Comparison of ENCODE assay signal across 1 cellular context in the genomic region with DNA sequence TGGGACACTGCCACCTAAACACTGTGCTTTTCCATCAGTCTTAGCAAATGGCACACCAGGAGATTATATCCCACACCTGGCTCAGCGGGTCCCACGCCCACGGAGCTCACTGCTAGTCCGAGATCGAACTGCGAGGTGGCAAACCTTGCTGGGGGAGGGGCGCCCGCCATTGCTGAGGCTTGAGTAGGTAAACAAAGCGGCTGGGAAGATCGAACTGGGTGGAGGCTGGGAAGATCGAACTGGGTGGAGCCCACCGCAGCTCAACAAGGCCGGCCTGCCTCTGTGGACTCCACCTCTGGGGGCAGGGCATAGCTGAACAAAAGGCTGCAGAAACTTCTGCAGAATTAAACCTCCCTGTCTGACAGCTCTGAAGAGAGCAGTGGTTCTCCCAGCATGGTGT.
TF ChIP-seq lines count a peak whose summit lies in the region.
"Not testable (repeated sequence)": the region's sequence is repeated elsewhere in the genome, so short reads cannot be mapped to it uniquely, and the experiment has no call there.

No MANE protein-coding gene starts in this region.

TF ChIP-seq in HepG2, 621 proteins besides CTCF, POLR2A, EP300 and RAD21:
- TF ChIP-seq ZMYM4 (CRISPR knock-in tag; IDR thresholded peaks at IDR 0.05) (peak; percentile 85), YY1 (IDR thresholded peaks at IDR 0.05; ENCODE audit: insufficient read depth, insufficient replicate concordance, low read depth, low read length) (peak; percentile 45), ONECUT2 (CRISPR knock-in tag; IDR thresholded peaks at IDR 0.05) (peak; percentile 61), CBX5 (CRISPR knock-in tag; IDR thresholded peaks at IDR 0.05; ENCODE audit: borderline replicate concordance) (0 out of 2 replicates have a peak, but pooled peaks have one; percentile 40), GABPB1 (CRISPR knock-in tag; IDR thresholded peaks at IDR 0.05) (0 out of 2 replicates have a peak, but pooled peaks have one; percentile 13), FOXA1 (CRISPR knock-in tag; IDR thresholded peaks at IDR 0.05) (peak; percentile 19; the same call in 1 of the 2 replicates), GATAD2A (CRISPR knock-in tag; IDR thresholded peaks at IDR 0.05) (0 out of 2 replicates have a peak, but pooled peaks have one; percentile 23), HOXA3 (CRISPR knock-in tag; IDR thresholded peaks at IDR 0.05) (peak; percentile 34; the same call in 1 of the 2 replicates), SALL1 (CRISPR knock-in tag; IDR thresholded peaks at IDR 0.05) (peak; percentile 52; the same call in 1 of the 2 replicates), FOXA3 (CRISPR knock-in tag; IDR thresholded peaks at IDR 0.05) (0 out of 2 replicates have a peak, but pooled peaks have one; percentile 42), PITX1 (CRISPR knock-in tag; IDR thresholded peaks at IDR 0.05) (peak; percentile 42; the same call in 1 of the 2 replicates), SOX13 (CRISPR knock-in tag; conservative IDR thresholded peaks at IDR 0.05 in 1 of 2, IDR thresholded peaks at IDR 0.05 in 1 of 2) (0 out of 4 replicates have a peak, but pooled peaks of 1 of the 2 experiments have one; percentile 8), SOX6 (CRISPR knock-in tag; IDR thresholded peaks at IDR 0.05) (peak; percentile 49; the same call in 1 of the 2 replicates), REPIN1 (CRISPR knock-in tag; IDR thresholded peaks at IDR 0.05; ENCODE audit: borderline replicate concordance, low read depth) (0 out of 2 replicates have a peak, but pooled peaks have one; percentile 20), POGZ (CRISPR knock-in tag; IDR thresholded peaks at IDR 0.05) (peak; percentile 66)
- TF ChIP-seq, protein P1, sequence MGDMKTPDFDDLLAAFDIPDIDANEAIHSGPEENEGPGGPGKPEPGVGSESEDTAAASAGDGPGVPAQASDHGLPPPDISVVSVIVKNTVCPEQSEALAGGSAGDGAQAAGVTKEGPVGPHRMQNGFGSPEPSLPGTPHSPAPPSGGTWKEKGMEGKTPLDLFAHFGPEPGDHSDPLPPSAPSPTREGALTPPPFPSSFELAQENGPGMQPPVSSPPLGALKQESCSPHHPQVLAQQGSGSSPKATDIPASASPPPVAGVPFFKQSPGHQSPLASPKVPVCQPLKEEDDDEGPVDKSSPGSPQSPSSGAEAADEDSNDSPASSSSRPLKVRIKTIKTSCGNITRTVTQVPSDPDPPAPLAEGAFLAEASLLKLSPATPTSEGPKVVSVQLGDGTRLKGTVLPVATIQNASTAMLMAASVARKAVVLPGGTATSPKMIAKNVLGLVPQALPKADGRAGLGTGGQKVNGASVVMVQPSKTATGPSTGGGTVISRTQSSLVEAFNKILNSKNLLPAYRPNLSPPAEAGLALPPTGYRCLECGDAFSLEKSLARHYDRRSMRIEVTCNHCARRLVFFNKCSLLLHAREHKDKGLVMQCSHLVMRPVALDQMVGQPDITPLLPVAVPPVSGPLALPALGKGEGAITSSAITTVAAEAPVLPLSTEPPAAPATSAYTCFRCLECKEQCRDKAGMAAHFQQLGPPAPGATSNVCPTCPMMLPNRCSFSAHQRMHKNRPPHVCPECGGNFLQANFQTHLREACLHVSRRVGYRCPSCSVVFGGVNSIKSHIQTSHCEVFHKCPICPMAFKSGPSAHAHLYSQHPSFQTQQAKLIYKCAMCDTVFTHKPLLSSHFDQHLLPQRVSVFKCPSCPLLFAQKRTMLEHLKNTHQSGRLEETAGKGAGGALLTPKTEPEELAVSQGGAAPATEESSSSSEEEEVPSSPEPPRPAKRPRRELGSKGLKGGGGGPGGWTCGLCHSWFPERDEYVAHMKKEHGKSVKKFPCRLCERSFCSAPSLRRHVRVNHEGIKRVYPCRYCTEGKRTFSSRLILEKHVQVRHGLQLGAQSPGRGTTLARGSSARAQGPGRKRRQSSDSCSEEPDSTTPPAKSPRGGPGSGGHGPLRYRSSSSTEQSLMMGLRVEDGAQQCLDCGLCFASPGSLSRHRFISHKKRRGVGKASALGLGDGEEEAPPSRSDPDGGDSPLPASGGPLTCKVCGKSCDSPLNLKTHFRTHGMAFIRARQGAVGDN (CRISPR knock-in tag; IDR thresholded peaks at IDR 0.05), result peak; percentile 51; the same call in 1 of the 2 replicates
- TF ChIP-seq FOXA1, SOX13, SOX6 (IDR thresholded peaks at IDR 0.05): not testable (repeated sequence)
- TF ChIP-seq, protein P2, sequence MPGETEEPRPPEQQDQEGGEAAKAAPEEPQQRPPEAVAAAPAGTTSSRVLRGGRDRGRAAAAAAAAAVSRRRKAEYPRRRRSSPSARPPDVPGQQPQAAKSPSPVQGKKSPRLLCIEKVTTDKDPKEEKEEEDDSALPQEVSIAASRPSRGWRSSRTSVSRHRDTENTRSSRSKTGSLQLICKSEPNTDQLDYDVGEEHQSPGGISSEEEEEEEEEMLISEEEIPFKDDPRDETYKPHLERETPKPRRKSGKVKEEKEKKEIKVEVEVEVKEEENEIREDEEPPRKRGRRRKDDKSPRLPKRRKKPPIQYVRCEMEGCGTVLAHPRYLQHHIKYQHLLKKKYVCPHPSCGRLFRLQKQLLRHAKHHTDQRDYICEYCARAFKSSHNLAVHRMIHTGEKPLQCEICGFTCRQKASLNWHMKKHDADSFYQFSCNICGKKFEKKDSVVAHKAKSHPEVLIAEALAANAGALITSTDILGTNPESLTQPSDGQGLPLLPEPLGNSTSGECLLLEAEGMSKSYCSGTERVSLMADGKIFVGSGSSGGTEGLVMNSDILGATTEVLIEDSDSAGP (CRISPR knock-in tag; IDR thresholded peaks at IDR 0.05; ENCODE audit: borderline replicate concordance), result 0 out of 2 replicates have a peak, but pooled peaks have one; percentile 18
- TF ChIP-seq, protein P3, sequence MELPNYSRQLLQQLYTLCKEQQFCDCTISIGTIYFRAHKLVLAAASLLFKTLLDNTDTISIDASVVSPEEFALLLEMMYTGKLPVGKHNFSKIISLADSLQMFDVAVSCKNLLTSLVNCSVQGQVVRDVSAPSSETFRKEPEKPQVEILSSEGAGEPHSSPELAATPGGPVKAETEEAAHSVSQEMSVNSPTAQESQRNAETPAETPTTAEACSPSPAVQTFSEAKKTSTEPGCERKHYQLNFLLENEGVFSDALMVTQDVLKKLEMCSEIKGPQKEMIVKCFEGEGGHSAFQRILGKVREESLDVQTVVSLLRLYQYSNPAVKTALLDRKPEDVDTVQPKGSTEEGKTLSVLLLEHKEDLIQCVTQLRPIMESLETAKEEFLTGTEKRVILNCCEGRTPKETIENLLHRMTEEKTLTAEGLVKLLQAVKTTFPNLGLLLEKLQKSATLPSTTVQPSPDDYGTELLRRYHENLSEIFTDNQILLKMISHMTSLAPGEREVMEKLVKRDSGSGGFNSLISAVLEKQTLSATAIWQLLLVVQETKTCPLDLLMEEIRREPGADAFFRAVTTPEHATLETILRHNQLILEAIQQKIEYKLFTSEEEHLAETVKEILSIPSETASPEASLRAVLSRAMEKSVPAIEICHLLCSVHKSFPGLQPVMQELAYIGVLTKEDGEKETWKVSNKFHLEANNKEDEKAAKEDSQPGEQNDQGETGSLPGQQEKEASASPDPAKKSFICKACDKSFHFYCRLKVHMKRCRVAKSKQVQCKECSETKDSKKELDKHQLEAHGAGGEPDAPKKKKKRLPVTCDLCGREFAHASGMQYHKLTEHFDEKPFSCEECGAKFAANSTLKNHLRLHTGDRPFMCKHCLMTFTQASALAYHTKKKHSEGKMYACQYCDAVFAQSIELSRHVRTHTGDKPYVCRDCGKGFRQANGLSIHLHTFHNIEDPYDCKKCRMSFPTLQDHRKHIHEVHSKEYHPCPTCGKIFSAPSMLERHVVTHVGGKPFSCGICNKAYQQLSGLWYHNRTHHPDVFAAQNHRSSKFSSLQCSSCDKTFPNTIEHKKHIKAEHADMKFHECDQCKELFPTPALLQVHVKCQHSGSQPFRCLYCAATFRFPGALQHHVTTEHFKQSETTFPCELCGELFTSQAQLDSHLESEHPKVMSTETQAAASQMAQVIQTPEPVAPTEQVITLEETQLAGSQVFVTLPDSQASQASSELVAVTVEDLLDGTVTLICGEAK (IDR thresholded peaks at IDR 0.05), result not testable (repeated sequence)
- TF ChIP-seq, protein P3 (CRISPR knock-in tag; IDR thresholded peaks at IDR 0.05), result 0 out of 2 replicates have a peak, but pooled peaks have one; percentile 17
- TF ChIP-seq, protein P4, sequence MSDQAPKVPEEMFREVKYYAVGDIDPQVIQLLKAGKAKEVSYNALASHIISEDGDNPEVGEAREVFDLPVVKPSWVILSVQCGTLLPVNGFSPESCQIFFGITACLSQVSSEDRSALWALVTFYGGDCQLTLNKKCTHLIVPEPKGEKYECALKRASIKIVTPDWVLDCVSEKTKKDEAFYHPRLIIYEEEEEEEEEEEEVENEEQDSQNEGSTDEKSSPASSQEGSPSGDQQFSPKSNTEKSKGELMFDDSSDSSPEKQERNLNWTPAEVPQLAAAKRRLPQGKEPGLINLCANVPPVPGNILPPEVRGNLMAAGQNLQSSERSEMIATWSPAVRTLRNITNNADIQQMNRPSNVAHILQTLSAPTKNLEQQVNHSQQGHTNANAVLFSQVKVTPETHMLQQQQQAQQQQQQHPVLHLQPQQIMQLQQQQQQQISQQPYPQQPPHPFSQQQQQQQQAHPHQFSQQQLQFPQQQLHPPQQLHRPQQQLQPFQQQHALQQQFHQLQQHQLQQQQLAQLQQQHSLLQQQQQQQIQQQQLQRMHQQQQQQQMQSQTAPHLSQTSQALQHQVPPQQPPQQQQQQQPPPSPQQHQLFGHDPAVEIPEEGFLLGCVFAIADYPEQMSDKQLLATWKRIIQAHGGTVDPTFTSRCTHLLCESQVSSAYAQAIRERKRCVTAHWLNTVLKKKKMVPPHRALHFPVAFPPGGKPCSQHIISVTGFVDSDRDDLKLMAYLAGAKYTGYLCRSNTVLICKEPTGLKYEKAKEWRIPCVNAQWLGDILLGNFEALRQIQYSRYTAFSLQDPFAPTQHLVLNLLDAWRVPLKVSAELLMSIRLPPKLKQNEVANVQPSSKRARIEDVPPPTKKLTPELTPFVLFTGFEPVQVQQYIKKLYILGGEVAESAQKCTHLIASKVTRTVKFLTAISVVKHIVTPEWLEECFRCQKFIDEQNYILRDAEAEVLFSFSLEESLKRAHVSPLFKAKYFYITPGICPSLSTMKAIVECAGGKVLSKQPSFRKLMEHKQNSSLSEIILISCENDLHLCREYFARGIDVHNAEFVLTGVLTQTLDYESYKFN (CRISPR knock-in tag; conservative IDR thresholded peaks at IDR 0.05), result 0 out of 2 replicates have a peak, but pooled peaks have one; percentile 9
- TF ChIP-seq, protein P5, sequence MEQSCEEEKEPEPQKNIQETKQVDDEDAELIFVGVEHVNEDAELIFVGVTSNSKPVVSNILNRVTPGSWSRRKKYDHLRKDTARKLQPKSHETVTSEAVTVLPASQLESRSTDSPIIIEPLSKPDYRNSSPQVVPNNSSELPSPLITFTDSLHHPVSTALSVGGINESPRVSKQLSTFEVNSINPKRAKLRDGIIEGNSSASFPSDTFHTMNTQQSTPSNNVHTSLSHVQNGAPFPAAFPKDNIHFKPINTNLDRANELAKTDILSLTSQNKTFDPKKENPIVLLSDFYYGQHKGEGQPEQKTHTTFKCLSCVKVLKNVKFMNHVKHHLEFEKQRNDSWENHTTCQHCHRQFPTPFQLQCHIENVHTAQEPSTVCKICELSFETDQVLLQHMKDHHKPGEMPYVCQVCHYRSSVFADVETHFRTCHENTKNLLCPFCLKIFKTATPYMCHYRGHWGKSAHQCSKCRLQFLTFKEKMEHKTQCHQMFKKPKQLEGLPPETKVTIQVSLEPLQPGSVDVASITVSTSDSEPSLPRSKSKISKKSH (CRISPR knock-in tag; IDR thresholded peaks at IDR 0.05; ENCODE audit: borderline replicate concordance), result peak; percentile 68; the same call in 1 of the 2 replicates
- TF ChIP-seq, protein P6, sequence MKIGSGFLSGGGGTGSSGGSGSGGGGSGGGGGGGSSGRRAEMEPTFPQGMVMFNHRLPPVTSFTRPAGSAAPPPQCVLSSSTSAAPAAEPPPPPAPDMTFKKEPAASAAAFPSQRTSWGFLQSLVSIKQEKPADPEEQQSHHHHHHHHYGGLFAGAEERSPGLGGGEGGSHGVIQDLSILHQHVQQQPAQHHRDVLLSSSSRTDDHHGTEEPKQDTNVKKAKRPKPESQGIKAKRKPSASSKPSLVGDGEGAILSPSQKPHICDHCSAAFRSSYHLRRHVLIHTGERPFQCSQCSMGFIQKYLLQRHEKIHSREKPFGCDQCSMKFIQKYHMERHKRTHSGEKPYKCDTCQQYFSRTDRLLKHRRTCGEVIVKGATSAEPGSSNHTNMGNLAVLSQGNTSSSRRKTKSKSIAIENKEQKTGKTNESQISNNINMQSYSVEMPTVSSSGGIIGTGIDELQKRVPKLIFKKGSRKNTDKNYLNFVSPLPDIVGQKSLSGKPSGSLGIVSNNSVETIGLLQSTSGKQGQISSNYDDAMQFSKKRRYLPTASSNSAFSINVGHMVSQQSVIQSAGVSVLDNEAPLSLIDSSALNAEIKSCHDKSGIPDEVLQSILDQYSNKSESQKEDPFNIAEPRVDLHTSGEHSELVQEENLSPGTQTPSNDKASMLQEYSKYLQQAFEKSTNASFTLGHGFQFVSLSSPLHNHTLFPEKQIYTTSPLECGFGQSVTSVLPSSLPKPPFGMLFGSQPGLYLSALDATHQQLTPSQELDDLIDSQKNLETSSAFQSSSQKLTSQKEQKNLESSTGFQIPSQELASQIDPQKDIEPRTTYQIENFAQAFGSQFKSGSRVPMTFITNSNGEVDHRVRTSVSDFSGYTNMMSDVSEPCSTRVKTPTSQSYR (CRISPR knock-in tag; IDR thresholded peaks at IDR 0.05; ENCODE audit: borderline replicate concordance), result peak; percentile 85
